In genomic region chr6:88171312-88171711, GRCh38 we compare ENCODE assay signal across 31 cellular contexts. TPM values are rescaled to one million over a fixed set of nuclear protein-coding genes. Genes with fewer than 3 reads are reported as not detected.
"Had no signal": no experiment of that assay in that cellular context is flagged by ENCODE, and none has a peak within 500 bp of the region (broad histone marks: within the 10 kb centered on the region; RNA-seq: fewer than 3 reads in every experiment).

No MANE protein-coding gene starts in this region.

- H3K9me3 Mint-ChIP-seq: activated CD4-positive, alpha-beta memory T cell treated with anti-CD3 and anti-CD28 coated beads, Interleukin-2, amount 10 ng/mL, durations not matched to agents 7 days and 5 days; activated CD4-positive, alpha-beta T cell treated with anti-CD3 and anti-CD28 coated beads, Interleukin-2, amount 10 ng/mL, durations not matched to agents 7 days and 5 days; activated naive CD4-positive, alpha-beta T cell treated with anti-CD3 and anti-CD28 coated beads, Interleukin-2, amount 10 ng/mL, durations not matched to agents 7 days and 5 days; activated naive CD4-positive, alpha-beta T cell treated with anti-CD3 and anti-CD28 coated beads, Interleukin-2, amount 50 U/mL, for 72 hours; activated naive CD8-positive, alpha-beta T cell treated with anti-CD3 and anti-CD28 coated beads, Interleukin-2, amount 10 ng/mL, durations not matched to agents 7 days and 5 days; activated T-cell treated with anti-CD3 and anti-CD28 coated beads, Interleukin-2, amount 50 U/mL, for 24 hours; activated T-cell treated with anti-CD3 and anti-CD28 coated beads, Interleukin-2, amount 50 U/mL, for 72 hours; central memory CD8-positive, alpha-beta T cell; effector memory CD8-positive, alpha-beta T cell; T-helper 2 cell treated with Interferon-gamma antibody and Interleukin-4, amounts not matched to agents 5 μg/mL and 100 μg/mL, for 36 hours; WTC11 had no signal

- H3K36me3 Mint-ChIP-seq: activated naive CD8-positive, alpha-beta T cell treated with anti-CD3 and anti-CD28 coated beads, Interleukin-2, amount 10 ng/mL, durations not matched to agents 7 days and 5 days; WTC11 had no signal

- H3K27ac Mint-ChIP-seq: activated CD4-positive, alpha-beta memory T cell treated with anti-CD3 and anti-CD28 coated beads, Interleukin-2, amount 10 ng/mL, durations not matched to agents 7 days and 5 days; activated CD4-positive, alpha-beta T cell treated with anti-CD3 and anti-CD28 coated beads, Interleukin-2, amount 10 ng/mL, durations not matched to agents 7 days and 5 days; activated naive CD4-positive, alpha-beta T cell treated with anti-CD3 and anti-CD28 coated beads, Interleukin-2, amount 10 ng/mL, durations not matched to agents 7 days and 5 days; activated naive CD4-positive, alpha-beta T cell treated with anti-CD3 and anti-CD28 coated beads, Interleukin-2, amount 50 U/mL, for 72 hours; activated naive CD8-positive, alpha-beta T cell treated with anti-CD3 and anti-CD28 coated beads, Interleukin-2, amount 10 ng/mL, durations not matched to agents 7 days and 5 days; activated T-cell treated with anti-CD3 and anti-CD28 coated beads, Interleukin-2, amount 50 U/mL, for 24 hours; activated T-cell treated with anti-CD3 and anti-CD28 coated beads, Interleukin-2, amount 50 U/mL, for 72 hours; effector memory CD8-positive, alpha-beta T cell; T-helper 17 cell; T-helper 2 cell treated with Interferon-gamma antibody and Interleukin-4, amounts not matched to agents 5 μg/mL and 100 μg/mL, for 36 hours; WTC11 had no signal

- DNase-seq: activated CD4-positive, alpha-beta memory T cell treated with anti-CD3 and anti-CD28 coated beads, Interleukin-2, amount 10 ng/mL, durations not matched to agents 7 days and 5 days; activated CD4-positive, alpha-beta T cell treated with anti-CD3 and anti-CD28 coated beads for 1 hour; activated CD4-positive, alpha-beta T cell treated with anti-CD3 and anti-CD28 coated beads for 4 hours; activated CD4-positive, alpha-beta T cell treated with anti-CD3 and anti-CD28 coated beads, Interleukin-2, amount 10 ng/mL, durations not matched to agents 7 days and 5 days; activated CD4-positive, alpha-beta T cell treated with anti-CD3 and anti-CD28 coated beads, Interleukin-2, amount 50 U/mL, for 4 hours; activated CD8-positive, alpha-beta memory T cell treated with anti-CD3 and anti-CD28 coated beads, Interleukin-2, amount 50 U/mL, for 48 hours; activated gamma-delta T cell; activated naive CD4-positive, alpha-beta T cell; activated naive CD4-positive, alpha-beta T cell treated with anti-CD3 and anti-CD28 coated beads, Interleukin-2, amount 10 ng/mL, durations not matched to agents 7 days and 5 days; activated naive CD8-positive, alpha-beta T cell treated with anti-CD3 and anti-CD28 coated beads, Interleukin-2, amount 10 ng/mL, durations not matched to agents 7 days and 5 days; activated T-cell treated with anti-CD3 and anti-CD28 coated beads for 4 hours; activated T-cell treated with anti-CD3 and anti-CD28 coated beads, Interleukin-2, amount 50 U/mL, for 24 hours; activated T-cell treated with anti-CD3 and anti-CD28 coated beads, Interleukin-2, amount 50 U/mL, for 72 hours; brain microvascular endothelial cell; cortex of kidney; dermis blood vessel endothelial cell; effector CD4-positive, alpha-beta T cell; effector memory CD8-positive, alpha-beta T cell; esophagus squamous epithelium; foreskin melanocyte; heart right ventricle; T-helper 17 cell had no signal

- H3K4me3 Mint-ChIP-seq: activated CD4-positive, alpha-beta memory T cell treated with anti-CD3 and anti-CD28 coated beads, Interleukin-2, amount 10 ng/mL, durations not matched to agents 7 days and 5 days; activated CD4-positive, alpha-beta T cell treated with anti-CD3 and anti-CD28 coated beads, Interleukin-2, amount 10 ng/mL, durations not matched to agents 7 days and 5 days; activated naive CD4-positive, alpha-beta T cell treated with anti-CD3 and anti-CD28 coated beads, Interleukin-2, amount 10 ng/mL, durations not matched to agents 7 days and 5 days; activated naive CD8-positive, alpha-beta T cell treated with anti-CD3 and anti-CD28 coated beads, Interleukin-2, amount 10 ng/mL, durations not matched to agents 7 days and 5 days; activated T-cell treated with anti-CD3 and anti-CD28 coated beads, Interleukin-2, amount 50 U/mL, for 24 hours; activated T-cell treated with anti-CD3 and anti-CD28 coated beads, Interleukin-2, amount 50 U/mL, for 72 hours; central memory CD8-positive, alpha-beta T cell; effector memory CD8-positive, alpha-beta T cell; T-helper 17 cell; T-helper 2 cell treated with Interferon-gamma antibody and Interleukin-4, amounts not matched to agents 5 μg/mL and 100 μg/mL, for 36 hours; WTC11 had no signal

- ATAC-seq: activated naive CD4-positive, alpha-beta T cell treated with anti-CD3 and anti-CD28 coated beads, Interleukin-2, amount 50 U/mL, for 72 hours; activated T-cell treated with anti-CD3 and anti-CD28 coated beads, Interleukin-2, amount 50 U/mL, for 72 hours; effector memory CD8-positive, alpha-beta T cell; gastroesophageal sphincter; heart right ventricle; T-helper 17 cell; WTC11 had no signal

RNA-seq across cellular contexts. Expression of gene CNR1, which starts 5.2 kb away (rescaled TPM):
- total RNA-seq: activated CD4-positive, alpha-beta memory T cell treated with anti-CD3 and anti-CD28 coated beads, Interleukin-2, amount 10 ng/mL, durations not matched to agents 7 days and 5 days; activated CD4-positive, alpha-beta T cell treated with anti-CD3 and anti-CD28 coated beads, Interleukin-2, amount 10 ng/mL, durations not matched to agents 7 days and 5 days; activated naive CD4-positive, alpha-beta T cell treated with anti-CD3 and anti-CD28 coated beads, Interleukin-2, amount 50 U/mL, for 72 hours; activated naive CD8-positive, alpha-beta T cell treated with anti-CD3 and anti-CD28 coated beads, Interleukin-2, amount 10 ng/mL, durations not matched to agents 7 days and 5 days; chondrocyte; dermis blood vessel endothelial cell; fibroblast of lung; fibroblast of villous mesenchyme; glomerular endothelial cell had no signal
